ENCODE assay signal across 1 cellular context in the genomic region with DNA sequence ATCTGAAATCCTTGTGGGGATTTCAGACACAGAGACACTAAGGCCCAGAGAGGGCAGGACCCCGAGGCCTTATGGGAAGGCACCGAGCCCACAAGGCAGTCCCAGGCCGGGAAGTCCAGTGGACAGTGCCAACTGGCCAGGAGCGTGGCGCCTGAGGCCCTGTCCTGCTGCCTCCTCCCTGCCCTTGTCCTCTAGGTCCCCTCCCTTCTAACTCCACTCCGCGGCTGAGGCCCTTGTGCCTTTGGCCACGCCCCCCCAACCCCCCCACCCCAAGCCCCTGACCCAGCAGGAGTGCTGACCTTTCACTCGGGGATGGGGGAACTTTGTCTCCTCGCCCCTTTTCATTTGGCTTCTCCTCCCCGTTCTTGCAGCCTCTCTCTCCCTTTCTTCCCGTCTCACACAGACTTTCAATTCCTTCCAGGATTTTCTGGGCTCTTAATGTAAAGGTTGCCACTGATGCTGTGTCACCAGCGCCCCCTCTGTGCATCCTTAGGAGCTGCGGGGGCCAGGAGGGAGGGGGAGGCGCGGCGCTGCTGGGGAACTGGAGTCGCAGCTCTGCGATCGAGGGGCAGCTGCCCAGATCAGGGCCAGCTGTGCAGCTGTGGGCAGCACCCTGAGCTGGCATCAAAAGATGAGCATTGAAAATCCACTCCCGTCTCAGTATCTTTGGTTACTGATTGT.
TF ChIP-seq lines count a peak whose summit lies in the region.

No MANE protein-coding gene starts in this region.

TF ChIP-seq in IMR-90, 13 proteins besides CTCF, POLR2A, EP300 and RAD21:
- peak; percentile 57; the same call in 1 of the 2 replicates for TF ChIP-seq MAZ (IDR thresholded peaks at IDR 0.05; ENCODE audit: borderline replicate concordance, low read depth, low read length)
- TF ChIP-seq, protein P1, sequence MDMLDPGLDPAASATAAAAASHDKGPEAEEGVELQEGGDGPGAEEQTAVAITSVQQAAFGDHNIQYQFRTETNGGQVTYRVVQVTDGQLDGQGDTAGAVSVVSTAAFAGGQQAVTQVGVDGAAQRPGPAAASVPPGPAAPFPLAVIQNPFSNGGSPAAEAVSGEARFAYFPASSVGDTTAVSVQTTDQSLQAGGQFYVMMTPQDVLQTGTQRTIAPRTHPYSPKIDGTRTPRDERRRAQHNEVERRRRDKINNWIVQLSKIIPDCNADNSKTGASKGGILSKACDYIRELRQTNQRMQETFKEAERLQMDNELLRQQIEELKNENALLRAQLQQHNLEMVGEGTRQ (IDR thresholded peaks at IDR 0.05; ENCODE audit: low read depth, low read length): no peak
TF ChIP-seq in IMR-90: peak in this region for 1.
